ENCODE assay signal across 25 cellular contexts in the genomic region with DNA sequence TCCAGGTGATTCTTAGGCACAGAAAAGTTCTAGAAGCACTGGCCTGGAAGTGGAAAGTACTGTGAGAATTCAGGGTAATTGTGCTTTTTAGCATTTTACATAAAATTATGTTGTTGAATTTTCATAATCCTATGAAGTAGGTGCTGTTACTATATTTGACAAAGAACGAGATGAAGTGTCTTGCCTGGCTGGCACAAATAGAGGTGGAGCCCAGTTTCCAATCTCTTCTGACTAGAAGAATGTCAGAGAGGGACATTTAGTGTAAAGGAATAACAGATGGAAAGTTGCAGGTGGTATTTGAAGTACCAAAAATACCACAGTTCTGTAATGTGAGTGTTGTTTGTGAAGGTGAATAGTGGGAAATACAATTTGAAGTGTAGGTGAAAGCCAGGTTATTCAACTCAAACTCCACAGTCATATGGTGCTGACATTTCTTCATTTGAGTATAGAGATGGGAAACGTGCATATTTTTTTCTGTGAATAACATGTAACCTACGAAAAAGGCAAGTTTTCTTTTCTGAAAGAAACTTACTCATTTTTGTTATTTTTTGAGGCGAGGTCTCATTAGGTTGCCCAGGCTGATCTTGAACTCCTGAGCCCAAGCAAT. TPM values are rescaled to one million over a fixed set of nuclear protein-coding genes. Genes with fewer than 3 reads are reported as not detected.
"Had no signal": no experiment of that assay in that cellular context is flagged by ENCODE, and none has a peak within 500 bp of the region (broad histone marks: within the 10 kb centered on the region; RNA-seq: fewer than 3 reads in every experiment).

No MANE protein-coding gene starts in this region.

- H3K36me3 ChIP-seq: breast epithelium, suprapubic skin, transverse colon, vagina had no signal

- H3K9me3 ChIP-seq: breast epithelium, suprapubic skin, transverse colon, vagina had no signal

- H3K4me3 Mint-ChIP-seq: activated naive CD4-positive, alpha-beta T cell treated with anti-CD3 and anti-CD28 coated beads for 36 hours; dendritic cell treated with granulocyte-macrophage colony-stimulating factor and Interleukin-4, amounts not matched to agents 40 ng/mL and 50 ng/mL, for 4 days; nephron progenitor cell; stimulated activated naive CD8-positive, alpha-beta T cell treated with anti-CD3 and anti-CD28 coated beads, Interleukin-15, Interleukin-2, amounts not matched to agents 100 ng/mL and 50 ng/mL, for 24 hours had no signal

- H3K27ac ChIP-seq: breast epithelium, foreskin keratinocyte, SK-N-MC, suprapubic skin, transverse colon, vagina had no signal

- H3K27ac Mint-ChIP-seq: activated naive CD4-positive, alpha-beta T cell treated with anti-CD3 and anti-CD28 coated beads for 36 hours; dendritic cell treated with granulocyte-macrophage colony-stimulating factor and Interleukin-4, amounts not matched to agents 40 ng/mL and 50 ng/mL, for 4 days; stimulated activated naive CD8-positive, alpha-beta T cell treated with anti-CD3 and anti-CD28 coated beads, Interleukin-15, Interleukin-2, amounts not matched to agents 100 ng/mL and 50 ng/mL, for 24 hours had no signal

- H3K4me1 ChIP-seq: breast epithelium, suprapubic skin had no signal

- H3K27me3 ChIP-seq: breast epithelium, foreskin keratinocyte, hepatocyte, suprapubic skin, transverse colon, vagina had no signal

- H3K27me3 Mint-ChIP-seq: stimulated activated naive CD8-positive, alpha-beta T cell treated with anti-CD3 and anti-CD28 coated beads, Interleukin-15, Interleukin-2, amounts not matched to agents 100 ng/mL and 50 ng/mL, for 24 hours had no signal

- H3K9me3 Mint-ChIP-seq: dendritic cell treated with granulocyte-macrophage colony-stimulating factor and Interleukin-4, amounts not matched to agents 40 ng/mL and 50 ng/mL, for 4 days; nephron progenitor cell; stimulated activated naive CD8-positive, alpha-beta T cell treated with anti-CD3 and anti-CD28 coated beads, Interleukin-15, Interleukin-2, amounts not matched to agents 100 ng/mL and 50 ng/mL, for 24 hours had no signal

- H3K4me1 Mint-ChIP-seq: nephron progenitor cell had no signal

- H3K4me3 ChIP-seq: breast epithelium, hepatocyte, SK-N-MC, suprapubic skin, transverse colon, vagina had no signal

- DNase-seq: activated CD4-positive, alpha-beta T cell treated with anti-CD3 and anti-CD28 coated beads for 48 hours; activated CD8-positive, alpha-beta memory T cell treated with anti-CD3 and anti-CD28 coated beads for 24 hours; activated CD8-positive, alpha-beta memory T cell treated with anti-CD3 and anti-CD28 coated beads, Interleukin-2, amount 50 U/mL, for 48 hours; effector memory CD4-positive, alpha-beta T cell; midbrain; nephron progenitor cell; nucleus accumbens; posterior cingulate gyrus; retina; stimulated activated CD4-positive, alpha-beta T cell treated with anti-CD3 and anti-CD28 coated beads, Interleukin-12 subunit alpha, Interleukin-12 subunit beta, amount 100 ng/mL, for 4 hours; stimulated activated CD4-positive, alpha-beta T cell treated with anti-CD3 and anti-CD28 coated beads, Interleukin-1b, Interleukin-23, amount 100 ng/mL, for 48 hours; transverse colon had no signal

RNA-seq across cellular contexts. Expression of gene TMCO2, which starts 3.5 kb away (rescaled TPM):
- total RNA-seq: activated naive CD4-positive, alpha-beta T cell treated with anti-CD3 and anti-CD28 coated beads for 36 hours; astrocyte; breast epithelium; chondrocyte; fibroblast of lung; foreskin keratinocyte; hepatocyte; lung microvascular endothelial cell; suprapubic skin; transverse colon; vagina had no signal
- polyA plus RNA-seq: fibroblast of lung had no signal
